8 cellular contexts compared by ENCODE assay signal in genomic region chr1:235845656-235846107, GRCh38. TPM values are rescaled to one million over a fixed set of nuclear protein-coding genes. Genes with fewer than 3 reads are reported as not detected.
DNase-seq lines count a peak whose midpoint lies in the region; ATAC-seq and TF ChIP-seq lines count a peak whose summit lies in the region.
"Not testable (repeated sequence)": the region's sequence is repeated elsewhere in the genome, so short reads cannot be mapped to it uniquely, and the experiment has no call there.

No MANE protein-coding gene starts in this region.

- H3K36me3 Mint-ChIP-seq in activated CD4-positive, alpha-beta T cell treated with anti-CD3 and anti-CD28 coated beads, Interleukin-2, amount 10 ng/mL, durations not matched to agents 24 days and 14 days (ENCODE audit: low read depth): peaks cover 48% of the 10 kb centered on the region
- not testable (repeated sequence) for H3K36me3 Mint-ChIP-seq in chondrocyte (ENCODE audit: low read depth)

- ATAC-seq in PC-3: not testable (repeated sequence)

- not testable (repeated sequence) for H2BK5ac ChIP-seq in trophoblast cell (ENCODE audit: low read depth, low read length, poor library complexity)

- H2AFZ ChIP-seq in PC-3 (ENCODE audit: low read length); hepatocyte; trophoblast cell (ENCODE audit: insufficient read depth, low read length, poor library complexity): not testable (repeated sequence)

- H3K4me3 ChIP-seq in GM06990 (replicated peaks; ENCODE audit: low read depth, low read length); PC-3 (ENCODE audit: low read length); hepatocyte; trophoblast cell (ENCODE audit: low read depth, low read length): not testable (repeated sequence)

- not testable (repeated sequence) for H3K18ac ChIP-seq in trophoblast cell (ENCODE audit: low read length)

- not testable (repeated sequence) for H4K20me1 ChIP-seq in PC-3 (ENCODE audit: low read length); hepatocyte (ENCODE audit: insufficient read depth, poor library complexity, severe bottlenecking)

- DNase-seq in GM06990 (ENCODE audit: extremely low read depth, insufficient read length); PC-3; chondrocyte (ENCODE audit: low spot score); trophoblast cell: not testable (repeated sequence)
- peak; percentile 56 for DNase-seq in KBM-7
- DNase-seq in activated CD4-positive, alpha-beta T cell treated with anti-CD3 and anti-CD28 coated beads, Interleukin-2, amount 10 ng/mL, durations not matched to agents 24 days and 14 days: peak; percentile 65
- DNase-seq in hepatocyte (ENCODE audit: low spot score): peak; percentile 3

- WGBS in hepatocyte (ENCODE audit: low lambda C conversion rate, missing lambda C conversion rate): 89% methylated on average over 5 of the region's 5 CpGs
- WGBS in trophoblast cell (ENCODE audit: extremely low coverage, insufficient coverage, insufficient read length): no CpG with 5 or more reads among the region's 5 CpGs

- not testable (repeated sequence) for H3K4ac ChIP-seq in trophoblast cell (ENCODE audit: low read depth, low read length)

- not testable (repeated sequence) for H3K79me2 ChIP-seq in PC-3 (ENCODE audit: low read length); trophoblast cell (ENCODE audit: control insufficient read depth, insufficient read depth, low read length, poor library complexity)
- peaks cover 25% of the 10 kb centered on the region for H3K79me2 ChIP-seq in hepatocyte

- H3K23ac ChIP-seq in trophoblast cell (ENCODE audit: low read length): not testable (repeated sequence)

- POLR2A ChIA-PET in PC-3 (lab: Charles Lee; ENCODE audit: unreplicated experiment): not testable (repeated sequence)

- H3K27me3 Mint-ChIP-seq in activated CD4-positive, alpha-beta T cell treated with anti-CD3 and anti-CD28 coated beads, Interleukin-2, amount 10 ng/mL, durations not matched to agents 24 days and 14 days; chondrocyte (ENCODE audit: low read depth): not testable (repeated sequence)

- not testable (repeated sequence) for H3K4me2 ChIP-seq in PC-3 (ENCODE audit: low read length); hepatocyte; trophoblast cell (ENCODE audit: low read length)

- H3K9me3 Mint-ChIP-seq in activated CD4-positive, alpha-beta T cell treated with anti-CD3 and anti-CD28 coated beads, Interleukin-2, amount 10 ng/mL, durations not matched to agents 24 days and 14 days: peaks cover 11% of the 10 kb centered on the region
- H3K9me3 Mint-ChIP-seq in chondrocyte (ENCODE audit: low read depth): not testable (repeated sequence)

- H4K8ac ChIP-seq in trophoblast cell (ENCODE audit: low read depth, low read length): not testable (repeated sequence)

- not testable (repeated sequence) for H3K9ac ChIP-seq in PC-3 (ENCODE audit: low read length); trophoblast cell (ENCODE audit: low read length)

- H3K9me3 ChIP-seq in PC-3 (ENCODE audit: low read length); hepatocyte (ENCODE audit: low read depth); trophoblast cell (ENCODE audit: insufficient read depth, low read depth, low read length): not testable (repeated sequence)

- not testable (repeated sequence) for H4K12ac ChIP-seq in trophoblast cell (ENCODE audit: low read depth, low read length)

- peaks cover 71% of the 10 kb centered on the region for H3K4me1 Mint-ChIP-seq in activated CD4-positive, alpha-beta T cell treated with anti-CD3 and anti-CD28 coated beads, Interleukin-2, amount 10 ng/mL, durations not matched to agents 24 days and 14 days
- H3K4me1 Mint-ChIP-seq in chondrocyte (ENCODE audit: low read depth): not testable (repeated sequence)

- CTCF ChIA-PET in PC-3 (lab: Charles Lee): not testable (repeated sequence)

- H3K14ac ChIP-seq in trophoblast cell (ENCODE audit: low read length): not testable (repeated sequence)

- not testable (repeated sequence) for H4K91ac ChIP-seq in trophoblast cell (ENCODE audit: low read depth, low read length)

- in situ Hi-C loops in KBM-7 (cut with MboI; ENCODE audit: low pct_unique_long_range_greater_than_20kb, low sequenced_read_pairs): not testable (repeated sequence)

- H2AK5ac ChIP-seq in trophoblast cell (ENCODE audit: low read length): not testable (repeated sequence)

- not testable (repeated sequence) for H3K4me1 ChIP-seq in PC-3 (ENCODE audit: insufficient read depth, low read length); hepatocyte (ENCODE audit: insufficient read depth); trophoblast cell (ENCODE audit: control insufficient read depth in 1 of 2, insufficient read depth in 2 of 2, low read length in 2 of 2)

- H3K27ac ChIP-seq in 22Rv1; PC-3 (ENCODE audit: low read length); hepatocyte; trophoblast cell (ENCODE audit: low read depth, low read length): not testable (repeated sequence)

- H2BK120ac ChIP-seq in trophoblast cell (ENCODE audit: insufficient read depth, low read length, poor library complexity): peak overlapping the region; percentile 20

- H3K27ac Mint-ChIP-seq in activated CD4-positive, alpha-beta T cell treated with anti-CD3 and anti-CD28 coated beads, Interleukin-2, amount 10 ng/mL, durations not matched to agents 24 days and 14 days: peak overlapping the region; percentile 47
- H3K27ac Mint-ChIP-seq in chondrocyte (ENCODE audit: unreplicated experiment): not testable (repeated sequence)

- H3K27me3 ChIP-seq in GM06990 (replicated peaks; ENCODE audit: control insufficient read depth, insufficient read depth, low read length); PC-3 (ENCODE audit: low read length); hepatocyte; trophoblast cell (ENCODE audit: insufficient read depth, low read length): not testable (repeated sequence)

- not testable (repeated sequence) for BruUV-seq in PC-3 (replicated peaks; lab: Mats Ljungman, UMichigan)

- H2BK12ac ChIP-seq in trophoblast cell (ENCODE audit: low read length): not testable (repeated sequence)

- H3K36me3 ChIP-seq in GM06990 (ENCODE audit: control insufficient read depth, insufficient read depth, low read length); PC-3 (ENCODE audit: low read depth, low read length); hepatocyte (replicated peaks; ENCODE audit: insufficient read depth, low read depth); trophoblast cell (ENCODE audit: control insufficient read depth in 1 of 2, insufficient read depth in 2 of 2, low read length in 2 of 2): not testable (repeated sequence)

- H3F3A ChIP-seq in PC-3 (ENCODE audit: low read length, unreplicated experiment): not testable (repeated sequence)

- TF ChIP-seq CTCF in 22Rv1 (IDR thresholded peaks at IDR 0.05) (peak; percentile 57), GM06990 (IDR thresholded peaks at IDR 0.05; ENCODE audit: insufficient read depth, low read length, poor library complexity, severe bottlenecking) (peak; percentile 28), PC-3 (conservative IDR thresholded peaks at IDR 0.05; ENCODE audit: low read depth, low read length) (0 out of 2 replicates have a peak, but pooled peaks have one; percentile 15), chondrocyte (IDR thresholded peaks at IDR 0.05) (peak; percentile 29), hepatocyte (IDR thresholded peaks at IDR 0.05; ENCODE audit: poor library complexity) (peak; percentile 19)

- H3K9me2 ChIP-seq in PC-3 (replicated peaks; ENCODE audit: low read length); hepatocyte (replicated peaks; ENCODE audit: insufficient read depth): not testable (repeated sequence)

- H3K4me3 Mint-ChIP-seq in activated CD4-positive, alpha-beta T cell treated with anti-CD3 and anti-CD28 coated beads, Interleukin-2, amount 10 ng/mL, durations not matched to agents 24 days and 14 days; chondrocyte (ENCODE audit: unreplicated experiment): not testable (repeated sequence)

- not testable (repeated sequence) for H3K79me1 ChIP-seq in trophoblast cell (ENCODE audit: low read length)

- intact Hi-C loops in PC-3 (cut with micrococcal nuclease): not testable (repeated sequence)
- intact Hi-C loops in activated CD4-positive, alpha-beta T cell treated with anti-CD3 and anti-CD28 coated beads, Interleukin-2, amount 10 ng/mL, durations not matched to agents 24 days and 14 days (cut with micrococcal nuclease): loop anchor here (10.0 kb wide), 2 partner anchors 111 to 331 kb away; no protein-coding TSS in a partner anchor

RNA-seq across cellular contexts. Expression of gene LYST, which starts 21.0 kb away (rescaled TPM):
- total RNA-seq in PC-3 (2014; rRNA removed): 4.8 and 5.0 TPM in 2 replicates
- 94.5 and 106 TPM in 2 replicates for total RNA-seq in activated CD4-positive, alpha-beta T cell treated with anti-CD3 and anti-CD28 coated beads, Interleukin-2, amount 10 ng/mL, durations not matched to agents 24 days and 14 days
- total RNA-seq in chondrocyte: 14.9 to 16.4 TPM (median 16.0 TPM) in 3 replicates
- total RNA-seq in hepatocyte: 6.1 and 6.2 TPM in 2 replicates
- 3.0 and 3.5 TPM in 2 replicates for polyA plus RNA-seq in hepatocyte
- polyA plus RNA-seq in trophoblast cell (2013): 2.4 and 2.7 TPM in 2 replicates
